ENCODE assay signal across 7 cellular contexts in the genomic region with DNA sequence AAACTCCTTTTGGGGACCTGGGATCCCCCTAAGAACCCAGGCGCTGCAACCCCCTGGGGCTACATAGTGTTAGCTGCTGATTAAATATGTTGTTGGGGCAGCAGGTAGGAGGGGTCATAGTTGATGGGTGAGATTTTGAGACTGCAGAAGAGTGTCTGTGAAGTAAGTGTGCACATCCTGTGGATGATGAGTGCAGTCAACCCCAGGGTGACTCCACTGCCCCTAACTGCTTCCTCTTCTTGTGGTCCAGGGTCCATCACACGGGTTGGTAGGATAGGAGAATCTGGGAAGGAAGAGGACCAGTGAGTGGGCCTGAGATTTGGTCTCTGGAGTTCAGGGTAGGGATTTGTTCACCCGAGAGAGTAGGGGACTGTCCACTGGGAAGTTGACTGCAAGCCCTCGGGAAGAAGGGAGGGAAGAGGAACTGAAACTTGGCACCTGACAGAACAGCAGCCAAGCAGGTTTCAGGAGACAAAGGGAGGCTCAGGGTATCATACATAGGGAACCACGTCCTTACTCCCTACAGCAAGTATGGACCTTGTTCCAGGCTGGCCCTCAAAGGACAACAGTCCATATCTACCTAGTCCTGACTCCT. TPM values are rescaled to one million over a fixed set of nuclear protein-coding genes. Genes with fewer than 3 reads are reported as not detected.
DNase-seq lines count a peak whose midpoint lies in the region; ATAC-seq and TF ChIP-seq lines count a peak whose summit lies in the region.

No MANE protein-coding gene starts in this region.

- no peaks in the 10 kb centered on the region for H3K79me2 ChIP-seq in GM23248 (ENCODE audit: insufficient read depth)

- DNase-seq in GM23248 (no peak), RWPE2 (ENCODE audit: low spot score) (no peak), esophagus squamous epithelium (lab: John Stamatoyannopoulos, UW) (no peak), omental fat pad (ENCODE audit: low spot score) (no peak), OCI-M2 (lab: John Stamatoyannopoulos, UW; ENCODE audit: unreplicated experiment) (no peak)

- ATAC-seq in RWPE2 (ENCODE audit: low read depth) (no peak), omental fat pad (ENCODE audit: low FRiP score) (no peak), HG02885 (IDR thresholded peaks at IDR 0.05; ENCODE audit: poor library complexity, unreplicated experiment) (no peak)

- H4K20me1 ChIP-seq in GM23248 (ENCODE audit: insufficient read depth), result no peaks in the 10 kb centered on the region

- no peaks in the 10 kb centered on the region for H3K36me3 ChIP-seq in GM23248 (ENCODE audit: low read depth)
- no peaks in the 10 kb centered on the region; the same call in 1 of the 2 replicates for H3K36me3 ChIP-seq in RWPE2 (ENCODE audit: low read depth)
- no peaks in the 10 kb centered on the region for H3K36me3 ChIP-seq in esophagus squamous epithelium

- H3K9me2 ChIP-seq in GM23248 (ENCODE audit: insufficient read depth), result no peaks in the 10 kb centered on the region

- peak overlapping the region; percentile 70 for H3K4me2 ChIP-seq in GM23248 (ENCODE audit: unreplicated experiment)

- no peaks in the 10 kb centered on the region for H3F3A ChIP-seq in GM23248 (ENCODE audit: insufficient read depth)

- intact Hi-C loops in esophagus squamous epithelium (cut with DNase I), result loop anchor here (10.0 kb wide), 1 partner anchor 102 kb away; no protein-coding TSS in a partner anchor

- 93 to 100% methylated on average over 5 of the region's 5 CpGs for WGBS in GM23248 (ENCODE audit: low coverage in 1 of 2, low lambda C conversion rate in 2 of 2, missing lambda C conversion rate in 2 of 2), 2 experiments
- WGBS in esophagus squamous epithelium, 2 donors, result 10 to 25% methylated on average over 2 to 5 of the region's 5 CpGs

- in situ Hi-C loops in GM23248 (cut with MboI), result loop anchor here (25.0 kb wide), 1 partner anchor 209 kb away; no protein-coding TSS in a partner anchor

- H3K4me1 ChIP-seq in GM23248 (ENCODE audit: insufficient read depth) (no peaks in the 10 kb centered on the region), RWPE2 (ENCODE audit: insufficient read depth, poor library complexity, severe bottlenecking) (no peaks in the 10 kb centered on the region), esophagus squamous epithelium (peaks cover 0 to 51% (median 3%) of the 10 kb centered on the region in 3 donors)

- no peak for TF ChIP-seq CTCF in RWPE2 (IDR thresholded peaks at IDR 0.05; ENCODE audit: poor library complexity, severe bottlenecking)
- no peak for TF ChIP-seq CTCF in esophagus squamous epithelium (IDR thresholded peaks at IDR 0.05)
- TF ChIP-seq CTCF in omental fat pad (IDR thresholded peaks at IDR 0.05), result no peak

- H3K27me3 ChIP-seq in GM23248 (replicated peaks; ENCODE audit: insufficient read depth) (no peaks in the 10 kb centered on the region), RWPE2 (ENCODE audit: insufficient read depth, poor library complexity, severe bottlenecking) (no peaks in the 10 kb centered on the region), esophagus squamous epithelium (no peaks in the 10 kb centered on the region)

- peak overlapping the region; percentile 91 for H2AFZ ChIP-seq in GM23248

- H3K9ac ChIP-seq in GM23248, result peak overlapping the region; percentile 70; the same call in 1 of the 2 replicates

- H3K27ac ChIP-seq in GM23248 (no peak overlapping the region), RWPE2 (ENCODE audit: poor library complexity, severe bottlenecking) (peak overlapping the region; percentile 11), esophagus squamous epithelium (peak overlapping the region; percentile 78 to 89 (median 88)), skin epidermis (peak overlapping the region in 12 of 21 experiments; percentile 5 to 84 (median 68))

- H3K9me3 ChIP-seq in GM23248 (ENCODE audit: low read depth), result no peaks in the 10 kb centered on the region
- no peaks in the 10 kb centered on the region for H3K9me3 ChIP-seq in RWPE2 (ENCODE audit: severe bottlenecking)
- no peaks in the 10 kb centered on the region for H3K9me3 ChIP-seq in esophagus squamous epithelium

- peak overlapping the region; percentile 81 for H3K4me3 ChIP-seq in GM23248
- peak overlapping the region; percentile 38 for H3K4me3 ChIP-seq in RWPE2 (ENCODE audit: severe bottlenecking)
- peak overlapping the region; percentile 49 to 67 (median 56) for H3K4me3 ChIP-seq in esophagus squamous epithelium
- peak overlapping the region; percentile 29 to 59 (median 44) for H3K4me3 ChIP-seq in skin epidermis

- TF ChIP-seq POLR2A in esophagus squamous epithelium (IDR thresholded peaks at IDR 0.05), result no peak

RNA-seq across cellular contexts. Expression of gene DLG3, which starts 8.5 kb away (rescaled TPM):
- total RNA-seq in GM23248 (2014; rRNA removed; shearing (Covaris generic)), result 1.9 TPM in 2 replicates
- 1.2 and 1.7 TPM in 2 replicates for polyA plus RNA-seq in GM23248 (2016; fragmentation: Nextera tagmentation; extraction: Ambion mirVana)
- total RNA-seq in esophagus squamous epithelium (10 to 100 TPM; 20.8 to 36.7 (median 28.3) TPM), omental fat pad (1 to 10 TPM; 3.7 to 7.8 (median 5.3) TPM)

RNA-seq across cellular contexts. Expression of gene GDPD2, which starts 30.0 kb away (rescaled TPM):
- total RNA-seq in GM23248 (2014; rRNA removed; shearing (Covaris generic)), result not detected in 2 replicates
- not detected in 2 replicates for polyA plus RNA-seq in GM23248 (2016; fragmentation: Nextera tagmentation; extraction: Ambion mirVana)
- 1 to 10 TPM in 2 of 4 donors, not detected in 2; 1.3 to 2.3 TPM for total RNA-seq in esophagus squamous epithelium
- not detected for total RNA-seq in omental fat pad
